Comparison of ENCODE assay signal across 14 cellular contexts in the genomic region with DNA sequence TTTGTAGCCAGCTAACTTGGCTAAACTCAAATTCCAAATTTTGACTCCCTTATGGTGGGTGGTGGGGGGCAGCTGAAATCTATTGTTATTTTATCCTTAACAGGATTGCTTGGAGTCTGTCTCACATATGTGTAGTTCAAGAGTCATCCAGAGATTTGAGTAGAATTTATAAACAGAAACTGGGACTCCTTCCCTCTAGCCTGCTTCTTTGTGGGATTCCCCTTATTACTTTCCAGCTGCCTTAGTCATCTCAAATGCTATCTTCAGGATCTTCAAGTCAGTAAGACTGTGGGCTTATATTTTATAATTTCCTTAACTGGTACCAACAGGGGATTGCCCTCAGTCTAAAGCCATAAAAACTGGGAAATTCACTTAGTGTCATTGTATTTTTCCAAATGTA. TPM values are rescaled to one million over a fixed set of nuclear protein-coding genes. Genes with fewer than 3 reads are reported as not detected.
A peak's percentile ranks its signal among the peaks of the same experiment; 100 is the strongest.
DNase-seq lines count a peak whose midpoint lies in the region; ATAC-seq and TF ChIP-seq lines count a peak whose summit lies in the region.
"Had no signal": no experiment of that assay in that cellular context is flagged by ENCODE, and none has a peak within 500 bp of the region (broad histone marks: within the 10 kb centered on the region; RNA-seq: fewer than 3 reads in every experiment).

No MANE protein-coding gene starts in this region.

- H3K4me3 ChIP-seq in right cardiac atrium (ENCODE audit: low read length) = no peak overlapping the region
- H3K4me3 ChIP-seq in mammary epithelial cell (replicated peaks in 1 of 3; ENCODE audit: insufficient read depth in 1 of 3, low read depth in 2 of 3, low read length in 3 of 3) = no peak overlapping the region
- no peak overlapping the region for H3K4me3 ChIP-seq in vagina
- H3K4me3 ChIP-seq: HAP-1, upper lobe of right lung had no signal

- no peak overlapping the region for H2AFZ ChIP-seq in mammary epithelial cell (ENCODE audit: low read depth, low read length)

- H3K9me3 ChIP-seq in right cardiac atrium (ENCODE audit: control insufficient read depth, low read length) (no peaks in the 10 kb centered on the region), mammary epithelial cell (replicated peaks; ENCODE audit: insufficient read depth, low read length) (no peaks in the 10 kb centered on the region), vagina (no peaks in the 10 kb centered on the region)
- H3K9me3 ChIP-seq: HAP-1, upper lobe of right lung had no signal

- TF ChIP-seq CTCF in mammary epithelial cell (conservative IDR thresholded peaks at IDR 0.05 in 1 of 2, IDR thresholded peaks at IDR 0.05 in 1 of 2; ENCODE audit: extremely low read depth in 1 of 2, insufficient read depth in 1 of 2, low read depth in 1 of 2, low read length in 2 of 2) (no peak), vagina (IDR thresholded peaks at IDR 0.05) (no peak)

- H3K4me2 ChIP-seq in mammary epithelial cell (ENCODE audit: insufficient read depth, low read depth, low read length) = no peak overlapping the region

- CTCF ChIA-PET in mammary epithelial cell (lab: Charles Lee; ENCODE audit: low non-redundant PET) = no interaction called here

- dilution Hi-C loops in mammary epithelial cell (cut with HindIII; ENCODE audit: low sequenced_read_pairs) = no loop called here

- H3K9ac ChIP-seq in mammary epithelial cell (ENCODE audit: insufficient read depth, low read length) = no peak overlapping the region

- H3K27ac ChIP-seq in right cardiac atrium (ENCODE audit: low read length) (no peak overlapping the region), mammary epithelial cell (ENCODE audit: insufficient read depth, low read depth, low read length) (no peak overlapping the region), vagina (peak overlapping the region; percentile 16)
- H3K27ac ChIP-seq: upper lobe of right lung had no signal

- no peaks in the 10 kb centered on the region for H3K79me2 ChIP-seq in mammary epithelial cell (ENCODE audit: insufficient read depth, low read length)

- H3K27me3 ChIP-seq in right cardiac atrium (ENCODE audit: control insufficient read depth, insufficient read depth) (no peaks in the 10 kb centered on the region), mammary epithelial cell (ENCODE audit: insufficient read depth, low read length) (no peaks in the 10 kb centered on the region), vagina (no peaks in the 10 kb centered on the region)
- H3K27me3 ChIP-seq: upper lobe of right lung had no signal

- no peak for TF ChIP-seq POLR2A in vagina (IDR thresholded peaks at IDR 0.05)

- BruUV-seq in mammary epithelial cell (replicated peaks; lab: Mats Ljungman, UMichigan) = no TSS peak

- no peak for DNase-seq in Right ventricle myocardium inferior (ENCODE audit: missing footprints)
- DNase-seq in right cardiac atrium = no peak
- peak; percentile 72 for DNase-seq in mammary epithelial cell
- peak; percentile 78 for DNase-seq in kidney tubule cell (ENCODE audit: low spot score)
- no peak for DNase-seq in vagina (ENCODE audit: extremely low spot score in 2 of 2)
- no peak for DNase-seq in GM19238 (ENCODE audit: insufficient read length, low spot score)
- DNase-seq in middle frontal gyrus (ENCODE audit: extremely low spot score, low spot score) = no peak
- DNase-seq in stimulated activated CD4-positive, alpha-beta T cell treated with anti-CD3 and anti-CD28 coated beads, Interleukin-2, amount 100 ng/mL, for 24 hours = no peak
- DNase-seq: activated CD8-positive, alpha-beta T cell treated with anti-CD3 and anti-CD28 coated beads for 36 hours; kidney; NCI-H446 treated with DMSO at 0.1 percent for 48 hours; T1000; upper lobe of right lung had no signal

- no peaks in the 10 kb centered on the region for H4K20me1 ChIP-seq in mammary epithelial cell (ENCODE audit: insufficient read depth, low read length)

- H3K36me3 ChIP-seq in mammary epithelial cell (ENCODE audit: insufficient read depth, low read length) (peaks cover 2% of the 10 kb centered on the region), vagina (no peaks in the 10 kb centered on the region)

- in situ Hi-C loops in mammary epithelial cell (cut with MboI; ENCODE audit: low sequenced_read_pairs in 2 of 2) = no loop called here

- intact Hi-C loops in Right ventricle myocardium inferior (cut with DNase I) = no loop called here
- intact Hi-C loops in right cardiac atrium (cut with DNase I) = no loop called here
- intact Hi-C loops in mammary epithelial cell (cut with micrococcal nuclease) = no loop called here
- intact Hi-C loops in vagina (cut with DNase I) = no loop called here

- ATAC-seq in Right ventricle myocardium inferior (peak; percentile 34), right cardiac atrium (no peak)
- ATAC-seq: activated CD8-positive, alpha-beta T cell treated with anti-CD3 and anti-CD28 coated beads for 36 hours; upper lobe of right lung had no signal

- no peaks in the 10 kb centered on the region for H3K4me1 ChIP-seq in right cardiac atrium (ENCODE audit: control insufficient read depth, insufficient read depth, low read length)
- H3K4me1 ChIP-seq in mammary epithelial cell (ENCODE audit: insufficient read depth, low read length) = no peaks in the 10 kb centered on the region
- H3K4me1 ChIP-seq in vagina = no peaks in the 10 kb centered on the region
- H3K4me1 ChIP-seq: HAP-1, upper lobe of right lung had no signal

RNA-seq across cellular contexts. Expression of gene NNT, which starts 55.5 kb away (rescaled TPM):
- total RNA-seq in Right ventricle myocardium inferior = 563 TPM
- total RNA-seq in right cardiac atrium = 100 to 1,000 TPM; 371 to 421 (median 408) TPM
- 174 TPM for polyA plus RNA-seq in right cardiac atrium
- 10 to 100 TPM; 77.8 to 83.2 TPM for total RNA-seq in mammary epithelial cell
- polyA plus RNA-seq in mammary epithelial cell = 21.0 TPM
- polyA minus RNA-seq in mammary epithelial cell = 52.4 TPM
- 40.3 TPM for total RNA-seq in vagina

Comparison
In these comparisons a context has a peak if more than half of its experiments do, and no peak if none do; other contexts are left out.
1. DNase-seq: peak in mammary epithelial cell (single experiment) and kidney tubule cell (single experiment); none in Right ventricle myocardium inferior (single experiment), right cardiac atrium (0 of 3), vagina (0 of 2), GM19238 (single experiment), middle frontal gyrus (single experiment) and stimulated activated CD4-positive, alpha-beta T cell treated with anti-CD3 and anti-CD28 coated beads, Interleukin-2, amount 100 ng/mL, for 24 hours (0 of 2).